ENCODE assay signal across 2 cellular contexts in the genomic region with DNA sequence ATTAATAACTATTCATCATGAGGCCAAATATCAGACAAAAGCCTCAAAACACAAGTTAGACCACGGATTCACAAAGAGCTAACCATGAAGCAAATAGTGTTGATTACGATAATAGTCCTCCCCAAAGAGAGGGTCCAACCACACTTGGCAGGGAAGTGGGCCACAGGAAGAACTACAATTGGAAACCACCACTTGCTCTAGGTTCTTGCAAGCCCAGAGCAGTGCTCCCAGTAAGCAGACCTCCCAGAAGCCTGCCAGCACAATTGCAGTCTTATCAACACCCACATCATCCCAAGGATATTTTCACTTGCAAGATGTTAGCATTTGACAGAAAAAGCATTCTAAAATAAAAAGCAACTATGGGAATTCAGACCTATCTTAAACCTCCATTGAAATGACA.
TF ChIP-seq lines count a peak whose summit lies in the region.

No MANE protein-coding gene starts in this region.

TF ChIP-seq in SK-N-SH, 30 proteins besides CTCF, POLR2A, EP300 and RAD21 (continued from another document):
- TF ChIP-seq RCOR1 (IDR thresholded peaks at IDR 0.05; ENCODE audit: low read length) (no peak), JUND (IDR thresholded peaks at IDR 0.05) (no peak), FOSL2 (IDR thresholded peaks at IDR 0.05; ENCODE audit: borderline replicate concordance, low read depth) (no peak), EZH2phosphoT487 (IDR thresholded peaks at IDR 0.05; ENCODE audit: borderline replicate concordance, low read depth) (no peak), RXRA (IDR thresholded peaks at IDR 0.05; ENCODE audit: borderline replicate concordance, low read depth) (no peak), ELF1 (IDR thresholded peaks at IDR 0.05) (no peak), GATA2 (CRISPR knock-in tag; IDR thresholded peaks at IDR 0.05) (no peak), TCF12 (IDR thresholded peaks at IDR 0.05) (no peak), RFX5 (IDR thresholded peaks at IDR 0.05; ENCODE audit: low read length) (no peak), SIN3A (IDR thresholded peaks at IDR 0.05; ENCODE audit: borderline replicate concordance, low read depth, low read length) (no peak)
- TF ChIP-seq, protein P1, sequence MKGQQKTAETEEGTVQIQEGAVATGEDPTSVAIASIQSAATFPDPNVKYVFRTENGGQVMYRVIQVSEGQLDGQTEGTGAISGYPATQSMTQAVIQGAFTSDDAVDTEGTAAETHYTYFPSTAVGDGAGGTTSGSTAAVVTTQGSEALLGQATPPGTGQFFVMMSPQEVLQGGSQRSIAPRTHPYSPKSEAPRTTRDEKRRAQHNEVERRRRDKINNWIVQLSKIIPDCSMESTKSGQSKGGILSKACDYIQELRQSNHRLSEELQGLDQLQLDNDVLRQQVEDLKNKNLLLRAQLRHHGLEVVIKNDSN (IDR thresholded peaks at IDR 0.05; ENCODE audit: borderline replicate concordance, low read depth) = no peak
- TF ChIP-seq, protein P2, sequence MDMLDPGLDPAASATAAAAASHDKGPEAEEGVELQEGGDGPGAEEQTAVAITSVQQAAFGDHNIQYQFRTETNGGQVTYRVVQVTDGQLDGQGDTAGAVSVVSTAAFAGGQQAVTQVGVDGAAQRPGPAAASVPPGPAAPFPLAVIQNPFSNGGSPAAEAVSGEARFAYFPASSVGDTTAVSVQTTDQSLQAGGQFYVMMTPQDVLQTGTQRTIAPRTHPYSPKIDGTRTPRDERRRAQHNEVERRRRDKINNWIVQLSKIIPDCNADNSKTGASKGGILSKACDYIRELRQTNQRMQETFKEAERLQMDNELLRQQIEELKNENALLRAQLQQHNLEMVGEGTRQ (IDR thresholded peaks at IDR 0.05; ENCODE audit: borderline replicate concordance, low read depth, low read length) = no peak
- TF ChIP-seq, protein P3, sequence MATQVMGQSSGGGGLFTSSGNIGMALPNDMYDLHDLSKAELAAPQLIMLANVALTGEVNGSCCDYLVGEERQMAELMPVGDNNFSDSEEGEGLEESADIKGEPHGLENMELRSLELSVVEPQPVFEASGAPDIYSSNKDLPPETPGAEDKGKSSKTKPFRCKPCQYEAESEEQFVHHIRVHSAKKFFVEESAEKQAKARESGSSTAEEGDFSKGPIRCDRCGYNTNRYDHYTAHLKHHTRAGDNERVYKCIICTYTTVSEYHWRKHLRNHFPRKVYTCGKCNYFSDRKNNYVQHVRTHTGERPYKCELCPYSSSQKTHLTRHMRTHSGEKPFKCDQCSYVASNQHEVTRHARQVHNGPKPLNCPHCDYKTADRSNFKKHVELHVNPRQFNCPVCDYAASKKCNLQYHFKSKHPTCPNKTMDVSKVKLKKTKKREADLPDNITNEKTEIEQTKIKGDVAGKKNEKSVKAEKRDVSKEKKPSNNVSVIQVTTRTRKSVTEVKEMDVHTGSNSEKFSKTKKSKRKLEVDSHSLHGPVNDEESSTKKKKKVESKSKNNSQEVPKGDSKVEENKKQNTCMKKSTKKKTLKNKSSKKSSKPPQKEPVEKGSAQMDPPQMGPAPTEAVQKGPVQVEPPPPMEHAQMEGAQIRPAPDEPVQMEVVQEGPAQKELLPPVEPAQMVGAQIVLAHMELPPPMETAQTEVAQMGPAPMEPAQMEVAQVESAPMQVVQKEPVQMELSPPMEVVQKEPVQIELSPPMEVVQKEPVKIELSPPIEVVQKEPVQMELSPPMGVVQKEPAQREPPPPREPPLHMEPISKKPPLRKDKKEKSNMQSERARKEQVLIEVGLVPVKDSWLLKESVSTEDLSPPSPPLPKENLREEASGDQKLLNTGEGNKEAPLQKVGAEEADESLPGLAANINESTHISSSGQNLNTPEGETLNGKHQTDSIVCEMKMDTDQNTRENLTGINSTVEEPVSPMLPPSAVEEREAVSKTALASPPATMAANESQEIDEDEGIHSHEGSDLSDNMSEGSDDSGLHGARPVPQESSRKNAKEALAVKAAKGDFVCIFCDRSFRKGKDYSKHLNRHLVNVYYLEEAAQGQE (IDR thresholded peaks at IDR 0.05; ENCODE audit: low read depth, low read length) = no peak
- TF ChIP-seq, protein P4, sequence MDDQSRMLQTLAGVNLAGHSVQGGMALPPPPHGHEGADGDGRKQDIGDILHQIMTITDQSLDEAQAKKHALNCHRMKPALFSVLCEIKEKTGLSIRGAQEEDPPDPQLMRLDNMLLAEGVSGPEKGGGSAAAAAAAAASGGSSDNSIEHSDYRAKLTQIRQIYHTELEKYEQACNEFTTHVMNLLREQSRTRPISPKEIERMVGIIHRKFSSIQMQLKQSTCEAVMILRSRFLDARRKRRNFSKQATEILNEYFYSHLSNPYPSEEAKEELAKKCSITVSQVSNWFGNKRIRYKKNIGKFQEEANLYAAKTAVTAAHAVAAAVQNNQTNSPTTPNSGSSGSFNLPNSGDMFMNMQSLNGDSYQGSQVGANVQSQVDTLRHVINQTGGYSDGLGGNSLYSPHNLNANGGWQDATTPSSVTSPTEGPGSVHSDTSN (IDR thresholded peaks at IDR 0.05) = no peak
TF ChIP-seq in SK-N-SH: peak in this region for 0.

TF ChIP-seq in SK-N-SH treated with all-trans-retinoic acid at 6 μM for 48 hours, 23 proteins besides CTCF, POLR2A, EP300 and RAD21 (continued from another document):
- TF ChIP-seq, protein P5, sequence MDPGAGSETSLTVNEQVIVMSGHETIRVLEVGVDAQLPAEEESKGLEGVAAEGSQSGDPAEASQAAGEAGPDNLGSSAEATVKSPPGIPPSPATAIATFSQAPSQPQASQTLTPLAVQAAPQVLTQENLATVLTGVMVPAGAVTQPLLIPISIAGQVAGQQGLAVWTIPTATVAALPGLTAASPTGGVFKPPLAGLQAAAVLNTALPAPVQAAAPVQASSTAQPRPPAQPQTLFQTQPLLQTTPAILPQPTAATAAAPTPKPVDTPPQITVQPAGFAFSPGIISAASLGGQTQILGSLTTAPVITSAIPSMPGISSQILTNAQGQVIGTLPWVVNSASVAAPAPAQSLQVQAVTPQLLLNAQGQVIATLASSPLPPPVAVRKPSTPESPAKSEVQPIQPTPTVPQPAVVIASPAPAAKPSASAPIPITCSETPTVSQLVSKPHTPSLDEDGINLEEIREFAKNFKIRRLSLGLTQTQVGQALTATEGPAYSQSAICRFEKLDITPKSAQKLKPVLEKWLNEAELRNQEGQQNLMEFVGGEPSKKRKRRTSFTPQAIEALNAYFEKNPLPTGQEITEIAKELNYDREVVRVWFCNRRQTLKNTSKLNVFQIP (CRISPR knock-in tag; IDR thresholded peaks at IDR 0.05; ENCODE audit: borderline replicate concordance, low read depth) = no peak
